ENCODE assay signal across 16 cellular contexts in genomic region chr5:142823176-142823575, GRCh38. TPM values are rescaled to one million over a fixed set of nuclear protein-coding genes. Genes with fewer than 3 reads are reported as not detected.
DNase-seq lines count a peak whose midpoint lies in the region; ATAC-seq and TF ChIP-seq lines count a peak whose summit lies in the region.
"Had no signal": no experiment of that assay in that cellular context is flagged by ENCODE, and none has a peak within 500 bp of the region (broad histone marks: within the 10 kb centered on the region; RNA-seq: fewer than 3 reads in every experiment).

No MANE protein-coding gene starts in this region.

- H3K27me3 ChIP-seq in right cardiac atrium (ENCODE audit: control insufficient read depth, insufficient read depth): no peaks in the 10 kb centered on the region
- H3K27me3 ChIP-seq in right atrium auricular region: no peaks in the 10 kb centered on the region
- no peaks in the 10 kb centered on the region for H3K27me3 ChIP-seq in Panc1 (ENCODE audit: control insufficient read depth, insufficient read depth, low read length)
- no peaks in the 10 kb centered on the region for H3K27me3 ChIP-seq in osteoblast (ENCODE audit: insufficient read depth, low read length)
- H3K27me3 ChIP-seq: gastrocnemius medialis, vagina had no signal

- no peak overlapping the region for H3K27ac ChIP-seq in right cardiac atrium (ENCODE audit: low read length)
- H3K27ac ChIP-seq in right atrium auricular region: no peak overlapping the region
- peak overlapping the region; percentile 99 for H3K27ac ChIP-seq in Panc1 (ENCODE audit: low read length)
- H3K27ac ChIP-seq in osteoblast (ENCODE audit: low read depth, low read length): no peak overlapping the region
- no peak overlapping the region for H3K27ac ChIP-seq in substantia nigra (ENCODE audit: low read depth, low read length, poor library complexity, severe bottlenecking)
- H3K27ac ChIP-seq: gastrocnemius medialis, HL-60, prostate gland, vagina had no signal

- H2AFZ ChIP-seq in osteoblast (ENCODE audit: low read length): no peak overlapping the region

- H3K4me3 ChIP-seq in right cardiac atrium (ENCODE audit: low read length): no peak overlapping the region
- H3K4me3 ChIP-seq in right atrium auricular region: no peak overlapping the region
- peak overlapping the region in 1 of 2 experiments; percentile 10; a peak in 2 of 4 replicates for H3K4me3 ChIP-seq in Panc1 (ENCODE audit: low read depth in 2 of 2, low read length in 2 of 2)
- H3K4me3 ChIP-seq in osteoblast (ENCODE audit: insufficient read depth, low read length): no peak overlapping the region
- H3K4me3 ChIP-seq: gastrocnemius medialis, prostate gland, vagina had no signal

- no peaks in the 10 kb centered on the region for H3K79me2 ChIP-seq in osteoblast (ENCODE audit: insufficient read depth, low read length)

- no peak overlapping the region for H3K4me2 ChIP-seq in osteoblast (ENCODE audit: insufficient read depth, low read length)

- peak; percentile 22 to 25 for ATAC-seq in right cardiac atrium
- ATAC-seq in Panc1: no peak
- ATAC-seq: gastrocnemius medialis had no signal

- POLR2A ChIA-PET in Panc1 (lab: Charles Lee): interaction anchor here (0.6 kb wide), 2 partner anchors 15 to 24 kb away, joined by 3 to 4 read pairs; no protein-coding TSS in a partner anchor

- H3K4me1 ChIP-seq in right cardiac atrium (ENCODE audit: control insufficient read depth, insufficient read depth, low read length) (peaks cover 38% of the 10 kb centered on the region), right atrium auricular region (peaks cover 4 to 76% of the 10 kb centered on the region in 2 donors), Panc1 (ENCODE audit: control insufficient read depth, insufficient read depth, low read length) (peaks cover 95% of the 10 kb centered on the region), osteoblast (ENCODE audit: insufficient read depth, low read length) (peaks cover 57% of the 10 kb centered on the region)

- no peak for DNase-seq in right cardiac atrium
- no peak for DNase-seq in right atrium auricular region (ENCODE audit: low spot score)
- no peak for DNase-seq in Panc1 (ENCODE audit: low read depth, low spot score)
- peak; percentile 43 for DNase-seq in fibroblast of peridontal ligament (ENCODE audit: extremely low read depth)
- no peak for DNase-seq in activated CD8-positive, alpha-beta memory T cell treated with anti-CD3 and anti-CD28 coated beads, Interleukin-2, amount 50 U/mL, for 4 hours
- DNase-seq in osteoblast (ENCODE audit: insufficient read length, low spot score, missing footprints): no peak
- DNase-seq in HUDEP-2 (lab: John Stamatoyannopoulos, UW; ENCODE audit: unreplicated experiment in 76 of 76): no peak
- DNase-seq in substantia nigra (lab: John Stamatoyannopoulos, UW): no peak
- DNase-seq: activated CD4-positive, alpha-beta memory T cell treated with anti-CD3 and anti-CD28 coated beads, Interleukin-2, amount 10 ng/mL, durations not matched to agents 7 days and 5 days; gastrocnemius medialis; Karpas-422; stimulated activated CD4-positive, alpha-beta T cell treated with anti-CD3 and anti-CD28 coated beads, Interleukin-12 subunit alpha, Interleukin-12 subunit beta, amount 100 ng/mL, for 4 hours; stimulated activated naive CD4-positive, alpha-beta T cell treated with Interleukin-2 at 50 U/mL for 16 hours had no signal

- in situ Hi-C loops in Panc1 (cut with HindIII; ENCODE audit: low pct_unique_long_range_greater_than_20kb, low sequenced_read_pairs): no loop called here

- no TSS peak for BruUV-seq in Panc1 (replicated peaks; lab: Mats Ljungman, UMichigan)

- H3K9me3 ChIP-seq in right cardiac atrium (ENCODE audit: control insufficient read depth, low read length): no peaks in the 10 kb centered on the region
- no peaks in the 10 kb centered on the region for H3K9me3 ChIP-seq in right atrium auricular region
- H3K9me3 ChIP-seq in Panc1 (ENCODE audit: control insufficient read depth, insufficient read depth, low read depth, low read length): no peaks in the 10 kb centered on the region
- H3K9me3 ChIP-seq in osteoblast (ENCODE audit: low read depth, low read length): no peaks in the 10 kb centered on the region
- H3K9me3 ChIP-seq: gastrocnemius medialis, prostate gland, vagina had no signal

- 42% methylated on average over 3 of the region's 3 CpGs for WGBS in right cardiac atrium

- TF ChIP-seq CTCF in right atrium auricular region (IDR thresholded peaks at IDR 0.05) (no peak), Panc1 (IDR thresholded peaks at IDR 0.05) (no peak), osteoblast (IDR thresholded peaks at IDR 0.05; ENCODE audit: extremely low read depth, low read depth, low read length) (no peak)

- intact Hi-C loops in right cardiac atrium (cut with DNase I): no loop called here
- intact Hi-C loops in Panc1 (cut with micrococcal nuclease; ENCODE audit: unreplicated experiment): loop anchor here (5.0 kb wide), 1 partner anchor 51 kb away; the partner anchor contains the start of gene ARHGAP26

- H4K20me1 ChIP-seq in osteoblast (ENCODE audit: insufficient read depth, low read length): no peaks in the 10 kb centered on the region

- H3K36me3 ChIP-seq in right atrium auricular region: no peaks in the 10 kb centered on the region
- no peaks in the 10 kb centered on the region for H3K36me3 ChIP-seq in Panc1 (ENCODE audit: control insufficient read depth, insufficient read depth, low read length)
- no peaks in the 10 kb centered on the region for H3K36me3 ChIP-seq in osteoblast (ENCODE audit: insufficient read depth, low read length)
- H3K36me3 ChIP-seq: gastrocnemius medialis, prostate gland, vagina had no signal

- CTCF ChIA-PET in Panc1 (lab: Charles Lee): no interaction called here

RNA-seq across cellular contexts. Expression of gene ARHGAP26, which starts 53.0 kb away (rescaled TPM):
- 10 to 100 TPM; 44.4 to 56.9 (median 47.8) TPM for total RNA-seq in right cardiac atrium
- polyA plus RNA-seq in right cardiac atrium: 13.2 TPM
- 10 to 100 TPM; 29.8 to 31.6 TPM for total RNA-seq in right atrium auricular region
- 65.5 TPM for total RNA-seq in Panc1 (2021; ENCODE audit: unreplicated experiment)
- 24.0 TPM for polyA plus RNA-seq in Panc1 (2012; ENCODE audit: insufficient read length)
- total RNA-seq in osteoblast: 6.2 and 7.6 TPM in 2 replicates
